In genomic region chr18:54261894-54262293, GRCh38 we compare ENCODE assay signal across 8 cellular contexts. TPM values are rescaled to one million over a fixed set of nuclear protein-coding genes. Genes with fewer than 3 reads are reported as not detected.
DNase-seq lines count a peak whose midpoint lies in the region; ATAC-seq lines count a peak whose summit lies in the region.

No MANE protein-coding gene starts in this region.

- H3K4me3 ChIP-seq in aorta (ENCODE audit: low read length in 2 of 2) = no peak overlapping the region

- H3K36me3 ChIP-seq in aorta (ENCODE audit: control insufficient read depth in 1 of 2, insufficient read depth in 2 of 2, low read length in 1 of 2) = no peaks in the 10 kb centered on the region

- H3K9me3 ChIP-seq in aorta (ENCODE audit: control insufficient read depth, low read length) = no peaks in the 10 kb centered on the region

- intact Hi-C loops in aorta (cut with DNase I) = loop anchor here in 1 of 2 donors (10.0 kb wide), 1 partner anchor 117 kb away; no protein-coding TSS in a partner anchor

- no peaks in the 10 kb centered on the region for H3K4me1 ChIP-seq in aorta (ENCODE audit: control insufficient read depth in 1 of 2, insufficient read depth in 2 of 2, low read length in 2 of 2)

- DNase-seq in activated T-cell treated with anti-CD3 and anti-CD28 coated beads for 48 hours (ENCODE audit: low read depth) = peak; percentile 49
- DNase-seq in activated T-cell treated with anti-CD3 and anti-CD28 coated beads, Interleukin-2, amount 50 U/mL, for 1 hour = no peak
- peak; percentile 70 to 72 for DNase-seq in activated T-cell treated with anti-CD3 and anti-CD28 coated beads, Interleukin-2, amount 50 U/mL, for 48 hours
- peak; percentile 59 for DNase-seq in stimulated activated naive CD8-positive, alpha-beta T cell treated with anti-CD3 and anti-CD28 coated beads, Interleukin-15, Interleukin-2, amounts not matched to agents 100 U/mL and 50 U/mL, for 24 hours
- no peak for DNase-seq in SHP77 treated with DMSO at 0.1 percent for 48 hours (lab: John Stamatoyannopoulos, UW)
- DNase-seq in aorta = no peak
- no peak for DNase-seq in ureter (ENCODE audit: low spot score)

- 66 to 68% methylated on average over 3 of the region's 3 CpGs for WGBS in aorta, 2 donors

- no peaks in the 10 kb centered on the region for H3K27me3 ChIP-seq in aorta (ENCODE audit: control insufficient read depth in 1 of 2, insufficient read depth in 2 of 2, low read length in 1 of 2)

- ATAC-seq in HG03108 (IDR thresholded peaks at IDR 0.05; ENCODE audit: unreplicated experiment) (peak; percentile 74), aorta (ENCODE audit: low FRiP score) (no peak)
- peak; percentile 67 for ATAC-seq in stimulated activated naive CD8-positive, alpha-beta T cell treated with anti-CD3 and anti-CD28 coated beads, Interleukin-15, Interleukin-2, amounts not matched to agents 100 U/mL and 50 U/mL, for 24 hours

- no peak overlapping the region for H3K27ac ChIP-seq in aorta (ENCODE audit: low read depth in 1 of 2, low read length in 2 of 2)

RNA-seq across cellular contexts. Expression of gene POLI, which starts 7.4 kb away (rescaled TPM):
- 10 to 100 TPM; 31.6 to 45.6 TPM for total RNA-seq in aorta
- polyA plus RNA-seq in aorta = 10 to 100 TPM; 14.4 to 33.9 TPM
- 56.7 TPM for total RNA-seq in ureter

RNA-seq across cellular contexts. Expression of gene MBD2, which starts 37.4 kb away (rescaled TPM):
- total RNA-seq in aorta = 10 to 100 TPM; 74.3 to 92.6 TPM
- 10 to 100 TPM; 34.9 to 70.5 TPM for polyA plus RNA-seq in aorta
- total RNA-seq in ureter = 95.7 TPM

Comparison
In these comparisons a context has a peak if more than half of its experiments do, and no peak if none do; other contexts are left out.
1. DNase-seq: peak in activated T-cell treated with anti-CD3 and anti-CD28 coated beads for 48 hours (single experiment), activated T-cell treated with anti-CD3 and anti-CD28 coated beads, Interleukin-2, amount 50 U/mL, for 48 hours (2 of 2) and stimulated activated naive CD8-positive, alpha-beta T cell treated with anti-CD3 and anti-CD28 coated beads, Interleukin-15, Interleukin-2, amounts not matched to agents 100 U/mL and 50 U/mL, for 24 hours (single experiment); none in activated T-cell treated with anti-CD3 and anti-CD28 coated beads, Interleukin-2, amount 50 U/mL, for 1 hour (single experiment), SHP77 treated with DMSO at 0.1 percent for 48 hours (single experiment), aorta (0 of 2) and ureter (single experiment).